ENCODE assay signal across 8 cellular contexts in genomic region chr15:77910030-77910911, GRCh38.
DNase-seq lines count a peak whose midpoint lies in the region; TF ChIP-seq lines count a peak whose summit lies in the region.
"Not testable (repeated sequence)": the region's sequence is repeated elsewhere in the genome, so short reads cannot be mapped to it uniquely, and the experiment has no call there.

No MANE protein-coding gene starts in this region.

- DNase-seq in AG09309 (ENCODE audit: low read depth), result peak; percentile 27
- peak; percentile 46 for DNase-seq in GOT3 (lab: John Stamatoyannopoulos, UW)
- peak; percentile 9 for DNase-seq in NCI-H2081 treated with DMSO at 0.1 percent for 48 hours (lab: John Stamatoyannopoulos, UW)
- peak; percentile 40 to 81 (median 63) for DNase-seq in T-helper 2 cell
- peak; percentile 79 for DNase-seq in activated naive CD4-positive, alpha-beta T cell treated with anti-CD3 and anti-CD28 coated beads, Interleukin-2, amount 50 U/mL, for 16 hours
- peak; percentile 80 for DNase-seq in fibroblast of pulmonary artery (ENCODE audit: low read depth)
- peak; percentile 53 to 75 for DNase-seq in mesothelial cell of epicardium (ENCODE audit: low spot score in 2 of 2, unreplicated experiment in 2 of 2)
- peak; percentile 59 for DNase-seq in stimulated activated CD4-positive, alpha-beta T cell treated with anti-CD3 and anti-CD28 coated beads, Interleukin-2, amount 100 ng/mL, for 4 hours (ENCODE audit: low read depth)

- H3K27ac Mint-ChIP-seq in mesothelial cell of epicardium, result not testable (repeated sequence)

- peaks cover 18% of the 10 kb centered on the region for H3K4me1 Mint-ChIP-seq in mesothelial cell of epicardium

- not testable (repeated sequence) for H3K9me3 Mint-ChIP-seq in mesothelial cell of epicardium

- peak overlapping the region; percentile 37 for H3K4me3 ChIP-seq in AG09309 (ENCODE audit: control insufficient read depth, low read depth, low read length)
- peak overlapping the region; percentile 42 for H3K4me3 ChIP-seq in fibroblast of pulmonary artery (replicated peaks; ENCODE audit: low read depth, low read length)

- TF ChIP-seq CTCF in AG09309 (IDR thresholded peaks at IDR 0.05; ENCODE audit: control insufficient read depth, insufficient read depth, low read depth, low read length, missing control alignments), result peak; percentile 64
- TF ChIP-seq CTCF in fibroblast of pulmonary artery (IDR thresholded peaks at IDR 0.05; ENCODE audit: low read length, missing control alignments), result peak; percentile 51
- peak; percentile 71 for TF ChIP-seq CTCF in mesothelial cell of epicardium (IDR thresholded peaks at IDR 0.05; ENCODE audit: unreplicated experiment)

- H3K4me3 Mint-ChIP-seq in mesothelial cell of epicardium, result peak overlapping the region; percentile 76

- not testable (repeated sequence) for H3K27me3 Mint-ChIP-seq in mesothelial cell of epicardium (ENCODE audit: low read depth)

- H3K36me3 Mint-ChIP-seq in mesothelial cell of epicardium, result not testable (repeated sequence)

Comparison
In these comparisons a context has a peak if more than half of its experiments do, and no peak if none do; other contexts are left out.
1. Peak in every context shown above with its lines: DNase-seq and H3K4me3 ChIP-seq.
2. DNase-seq: peak in every context shown above with its lines; median percentile 80 in fibroblast of pulmonary artery; 79 in activated naive CD4-positive, alpha-beta T cell treated with anti-CD3 and anti-CD28 coated beads, Interleukin-2, amount 50 U/mL, for 16 hours; 64 in mesothelial cell of epicardium; 63 in T-helper 2 cell; 59 in stimulated activated CD4-positive, alpha-beta T cell treated with anti-CD3 and anti-CD28 coated beads, Interleukin-2, amount 100 ng/mL, for 4 hours; 46 in GOT3; 27 in AG09309; 9 in NCI-H2081 treated with DMSO at 0.1 percent for 48 hours.